Comparison of ENCODE assay signal across 1 cellular context in the genomic region with DNA sequence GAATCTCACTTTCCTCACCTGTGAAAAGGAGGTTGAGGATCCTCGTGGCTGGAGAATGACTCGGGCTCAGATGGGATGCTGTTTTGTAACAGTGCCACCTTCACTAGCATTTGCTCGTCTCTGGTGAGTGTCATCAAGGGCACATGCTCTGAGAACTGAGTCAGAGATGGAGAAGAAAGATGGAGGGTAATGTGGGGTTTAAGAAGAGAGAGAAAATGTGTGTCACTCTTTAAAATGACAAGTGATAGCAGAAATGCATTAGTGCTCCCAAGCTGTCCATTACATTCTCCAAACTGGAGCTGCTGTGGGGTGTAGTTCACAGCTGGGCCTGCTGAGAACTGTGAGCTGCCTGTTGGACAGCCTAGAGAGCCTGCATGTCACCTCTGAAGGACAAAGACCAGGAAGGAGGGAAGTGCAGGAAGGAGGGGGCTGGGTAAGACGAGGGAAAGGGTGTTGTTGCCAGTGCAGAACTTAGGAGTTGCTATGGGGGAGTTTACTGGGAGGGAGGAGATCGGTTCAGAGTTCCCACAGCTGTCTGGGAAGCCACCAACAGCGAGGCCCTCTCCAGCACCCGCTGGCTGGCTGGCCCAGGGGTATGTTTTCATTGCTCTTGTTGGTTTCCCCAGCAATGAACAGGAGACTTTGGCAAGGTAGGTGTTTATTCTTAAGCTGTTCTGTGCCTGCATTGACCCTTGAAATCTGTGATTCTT.
TF ChIP-seq lines count a peak whose summit lies in the region.

No MANE protein-coding gene starts in this region.

TF ChIP-seq in K562, 482 proteins besides CTCF, POLR2A, EP300 and RAD21 (continues in another document):
- TF ChIP-seq ZNF232 (CRISPR knock-in tag; IDR thresholded peaks at IDR 0.05) (no peak), HDAC2 (IDR thresholded peaks at IDR 0.05) (no peak), ZFPM2 (CRISPR knock-in tag; IDR thresholded peaks at IDR 0.05) (no peak), ZNF444 (CRISPR knock-in tag; IDR thresholded peaks at IDR 0.05) (no peak), HNRNPH1 (optimal IDR thresholded peaks at IDR 0.05; ENCODE audit: low read depth, low read length) (no peak), ZNF766 (CRISPR knock-in tag; conservative IDR thresholded peaks at IDR 0.05) (no peak), ZEB2 (IDR thresholded peaks at IDR 0.05) (0 out of 2 replicates have a peak, but pooled peaks have one; percentile 31), MEIS2 (IDR thresholded peaks at IDR 0.05; ENCODE audit: partially characterized antibody) (peak; percentile 8), CBFA2T3 (IDR thresholded peaks at IDR 0.05) (no peak), ZNF24 (IDR thresholded peaks at IDR 0.05) (no peak), DMBX1 (CRISPR knock-in tag; IDR thresholded peaks at IDR 0.05; ENCODE audit: borderline replicate concordance) (0 out of 2 replicates have a peak, but pooled peaks have one; percentile 14), NR2C2 (CRISPR knock-in tag; IDR thresholded peaks at IDR 0.05) (no peak), NR2C2 (tag; IDR thresholded peaks at IDR 0.05) (no peak), SPI1 (IDR thresholded peaks at IDR 0.05; ENCODE audit: borderline replicate concordance, low read depth, low read length) (peak; percentile 67; the same call in 1 of the 2 replicates), SP1 (CRISPR knock-in tag; IDR thresholded peaks at IDR 0.05) (peak; percentile 55; the same call in 1 of the 2 replicates), ZNF263 (CRISPR knock-in tag; IDR thresholded peaks at IDR 0.05; ENCODE audit: borderline replicate concordance) (0 out of 2 replicates have a peak, but pooled peaks have one; percentile 19), MTF1 (CRISPR knock-in tag; IDR thresholded peaks at IDR 0.05; ENCODE audit: borderline replicate concordance) (no peak), CBX3 (IDR thresholded peaks at IDR 0.05; ENCODE audit: borderline replicate concordance in 1 of 2, low read length in 2 of 2) (no peak), POLR2B (IDR thresholded peaks at IDR 0.05; ENCODE audit: low read depth, partially characterized antibody) (peak; percentile 39)
- TF ChIP-seq, protein P1, sequence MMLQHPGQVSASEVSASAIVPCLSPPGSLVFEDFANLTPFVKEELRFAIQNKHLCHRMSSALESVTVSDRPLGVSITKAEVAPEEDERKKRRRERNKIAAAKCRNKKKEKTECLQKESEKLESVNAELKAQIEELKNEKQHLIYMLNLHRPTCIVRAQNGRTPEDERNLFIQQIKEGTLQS (IDR thresholded peaks at IDR 0.05): peak; percentile 37; the same call in 1 of the 2 replicates
- TF ChIP-seq, protein P1 (CRISPR knock-in tag; conservative IDR thresholded peaks at IDR 0.05): no peak
- TF ChIP-seq, protein P2, sequence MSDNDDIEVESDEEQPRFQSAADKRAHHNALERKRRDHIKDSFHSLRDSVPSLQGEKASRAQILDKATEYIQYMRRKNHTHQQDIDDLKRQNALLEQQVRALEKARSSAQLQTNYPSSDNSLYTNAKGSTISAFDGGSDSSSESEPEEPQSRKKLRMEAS (CRISPR knock-in tag; IDR thresholded peaks at IDR 0.05): peak; percentile 23; the same call in 1 of the 2 replicates
- TF ChIP-seq, protein P3, sequence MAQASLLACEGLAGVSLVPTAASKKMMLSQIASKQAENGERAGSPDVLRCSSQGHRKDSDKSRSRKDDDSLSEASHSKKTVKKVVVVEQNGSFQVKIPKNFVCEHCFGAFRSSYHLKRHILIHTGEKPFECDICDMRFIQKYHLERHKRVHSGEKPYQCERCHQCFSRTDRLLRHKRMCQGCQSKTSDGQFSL (CRISPR knock-in tag; IDR thresholded peaks at IDR 0.05): 0 out of 2 replicates have a peak, but pooled peaks have one; percentile 19
- TF ChIP-seq, protein P3 (tag; IDR thresholded peaks at IDR 0.05): no peak
- TF ChIP-seq, protein P4, sequence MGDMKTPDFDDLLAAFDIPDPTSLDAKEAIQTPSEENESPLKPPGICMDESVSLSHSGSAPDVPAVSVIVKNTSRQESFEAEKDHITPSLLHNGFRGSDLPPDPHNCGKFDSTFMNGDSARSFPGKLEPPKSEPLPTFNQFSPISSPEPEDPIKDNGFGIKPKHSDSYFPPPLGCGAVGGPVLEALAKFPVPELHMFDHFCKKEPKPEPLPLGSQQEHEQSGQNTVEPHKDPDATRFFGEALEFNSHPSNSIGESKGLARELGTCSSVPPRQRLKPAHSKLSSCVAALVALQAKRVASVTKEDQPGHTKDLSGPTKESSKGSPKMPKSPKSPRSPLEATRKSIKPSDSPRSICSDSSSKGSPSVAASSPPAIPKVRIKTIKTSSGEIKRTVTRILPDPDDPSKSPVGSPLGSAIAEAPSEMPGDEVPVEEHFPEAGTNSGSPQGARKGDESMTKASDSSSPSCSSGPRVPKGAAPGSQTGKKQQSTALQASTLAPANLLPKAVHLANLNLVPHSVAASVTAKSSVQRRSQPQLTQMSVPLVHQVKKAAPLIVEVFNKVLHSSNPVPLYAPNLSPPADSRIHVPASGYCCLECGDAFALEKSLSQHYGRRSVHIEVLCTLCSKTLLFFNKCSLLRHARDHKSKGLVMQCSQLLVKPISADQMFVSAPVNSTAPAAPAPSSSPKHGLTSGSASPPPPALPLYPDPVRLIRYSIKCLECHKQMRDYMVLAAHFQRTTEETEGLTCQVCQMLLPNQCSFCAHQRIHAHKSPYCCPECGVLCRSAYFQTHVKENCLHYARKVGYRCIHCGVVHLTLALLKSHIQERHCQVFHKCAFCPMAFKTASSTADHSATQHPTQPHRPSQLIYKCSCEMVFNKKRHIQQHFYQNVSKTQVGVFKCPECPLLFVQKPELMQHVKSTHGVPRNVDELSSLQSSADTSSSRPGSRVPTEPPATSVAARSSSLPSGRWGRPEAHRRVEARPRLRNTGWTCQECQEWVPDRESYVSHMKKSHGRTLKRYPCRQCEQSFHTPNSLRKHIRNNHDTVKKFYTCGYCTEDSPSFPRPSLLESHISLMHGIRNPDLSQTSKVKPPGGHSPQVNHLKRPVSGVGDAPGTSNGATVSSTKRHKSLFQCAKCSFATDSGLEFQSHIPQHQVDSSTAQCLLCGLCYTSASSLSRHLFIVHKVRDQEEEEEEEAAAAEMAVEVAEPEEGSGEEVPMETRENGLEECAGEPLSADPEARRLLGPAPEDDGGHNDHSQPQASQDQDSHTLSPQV (IDR thresholded peaks at IDR 0.05): peak; percentile 58; the same call in 1 of the 2 replicates
- TF ChIP-seq, protein P5, sequence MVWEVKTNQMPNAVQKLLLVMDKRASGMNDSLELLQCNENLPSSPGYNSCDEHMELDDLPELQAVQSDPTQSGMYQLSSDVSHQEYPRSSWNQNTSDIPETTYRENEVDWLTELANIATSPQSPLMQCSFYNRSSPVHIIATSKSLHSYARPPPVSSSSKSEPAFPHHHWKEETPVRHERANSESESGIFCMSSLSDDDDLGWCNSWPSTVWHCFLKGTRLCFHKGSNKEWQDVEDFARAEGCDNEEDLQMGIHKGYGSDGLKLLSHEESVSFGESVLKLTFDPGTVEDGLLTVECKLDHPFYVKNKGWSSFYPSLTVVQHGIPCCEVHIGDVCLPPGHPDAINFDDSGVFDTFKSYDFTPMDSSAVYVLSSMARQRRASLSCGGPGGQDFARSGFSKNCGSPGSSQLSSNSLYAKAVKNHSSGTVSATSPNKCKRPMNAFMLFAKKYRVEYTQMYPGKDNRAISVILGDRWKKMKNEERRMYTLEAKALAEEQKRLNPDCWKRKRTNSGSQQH (CRISPR knock-in tag; IDR thresholded peaks at IDR 0.05): 0 out of 2 replicates have a peak, but pooled peaks have one; percentile 25
- TF ChIP-seq, protein P6, sequence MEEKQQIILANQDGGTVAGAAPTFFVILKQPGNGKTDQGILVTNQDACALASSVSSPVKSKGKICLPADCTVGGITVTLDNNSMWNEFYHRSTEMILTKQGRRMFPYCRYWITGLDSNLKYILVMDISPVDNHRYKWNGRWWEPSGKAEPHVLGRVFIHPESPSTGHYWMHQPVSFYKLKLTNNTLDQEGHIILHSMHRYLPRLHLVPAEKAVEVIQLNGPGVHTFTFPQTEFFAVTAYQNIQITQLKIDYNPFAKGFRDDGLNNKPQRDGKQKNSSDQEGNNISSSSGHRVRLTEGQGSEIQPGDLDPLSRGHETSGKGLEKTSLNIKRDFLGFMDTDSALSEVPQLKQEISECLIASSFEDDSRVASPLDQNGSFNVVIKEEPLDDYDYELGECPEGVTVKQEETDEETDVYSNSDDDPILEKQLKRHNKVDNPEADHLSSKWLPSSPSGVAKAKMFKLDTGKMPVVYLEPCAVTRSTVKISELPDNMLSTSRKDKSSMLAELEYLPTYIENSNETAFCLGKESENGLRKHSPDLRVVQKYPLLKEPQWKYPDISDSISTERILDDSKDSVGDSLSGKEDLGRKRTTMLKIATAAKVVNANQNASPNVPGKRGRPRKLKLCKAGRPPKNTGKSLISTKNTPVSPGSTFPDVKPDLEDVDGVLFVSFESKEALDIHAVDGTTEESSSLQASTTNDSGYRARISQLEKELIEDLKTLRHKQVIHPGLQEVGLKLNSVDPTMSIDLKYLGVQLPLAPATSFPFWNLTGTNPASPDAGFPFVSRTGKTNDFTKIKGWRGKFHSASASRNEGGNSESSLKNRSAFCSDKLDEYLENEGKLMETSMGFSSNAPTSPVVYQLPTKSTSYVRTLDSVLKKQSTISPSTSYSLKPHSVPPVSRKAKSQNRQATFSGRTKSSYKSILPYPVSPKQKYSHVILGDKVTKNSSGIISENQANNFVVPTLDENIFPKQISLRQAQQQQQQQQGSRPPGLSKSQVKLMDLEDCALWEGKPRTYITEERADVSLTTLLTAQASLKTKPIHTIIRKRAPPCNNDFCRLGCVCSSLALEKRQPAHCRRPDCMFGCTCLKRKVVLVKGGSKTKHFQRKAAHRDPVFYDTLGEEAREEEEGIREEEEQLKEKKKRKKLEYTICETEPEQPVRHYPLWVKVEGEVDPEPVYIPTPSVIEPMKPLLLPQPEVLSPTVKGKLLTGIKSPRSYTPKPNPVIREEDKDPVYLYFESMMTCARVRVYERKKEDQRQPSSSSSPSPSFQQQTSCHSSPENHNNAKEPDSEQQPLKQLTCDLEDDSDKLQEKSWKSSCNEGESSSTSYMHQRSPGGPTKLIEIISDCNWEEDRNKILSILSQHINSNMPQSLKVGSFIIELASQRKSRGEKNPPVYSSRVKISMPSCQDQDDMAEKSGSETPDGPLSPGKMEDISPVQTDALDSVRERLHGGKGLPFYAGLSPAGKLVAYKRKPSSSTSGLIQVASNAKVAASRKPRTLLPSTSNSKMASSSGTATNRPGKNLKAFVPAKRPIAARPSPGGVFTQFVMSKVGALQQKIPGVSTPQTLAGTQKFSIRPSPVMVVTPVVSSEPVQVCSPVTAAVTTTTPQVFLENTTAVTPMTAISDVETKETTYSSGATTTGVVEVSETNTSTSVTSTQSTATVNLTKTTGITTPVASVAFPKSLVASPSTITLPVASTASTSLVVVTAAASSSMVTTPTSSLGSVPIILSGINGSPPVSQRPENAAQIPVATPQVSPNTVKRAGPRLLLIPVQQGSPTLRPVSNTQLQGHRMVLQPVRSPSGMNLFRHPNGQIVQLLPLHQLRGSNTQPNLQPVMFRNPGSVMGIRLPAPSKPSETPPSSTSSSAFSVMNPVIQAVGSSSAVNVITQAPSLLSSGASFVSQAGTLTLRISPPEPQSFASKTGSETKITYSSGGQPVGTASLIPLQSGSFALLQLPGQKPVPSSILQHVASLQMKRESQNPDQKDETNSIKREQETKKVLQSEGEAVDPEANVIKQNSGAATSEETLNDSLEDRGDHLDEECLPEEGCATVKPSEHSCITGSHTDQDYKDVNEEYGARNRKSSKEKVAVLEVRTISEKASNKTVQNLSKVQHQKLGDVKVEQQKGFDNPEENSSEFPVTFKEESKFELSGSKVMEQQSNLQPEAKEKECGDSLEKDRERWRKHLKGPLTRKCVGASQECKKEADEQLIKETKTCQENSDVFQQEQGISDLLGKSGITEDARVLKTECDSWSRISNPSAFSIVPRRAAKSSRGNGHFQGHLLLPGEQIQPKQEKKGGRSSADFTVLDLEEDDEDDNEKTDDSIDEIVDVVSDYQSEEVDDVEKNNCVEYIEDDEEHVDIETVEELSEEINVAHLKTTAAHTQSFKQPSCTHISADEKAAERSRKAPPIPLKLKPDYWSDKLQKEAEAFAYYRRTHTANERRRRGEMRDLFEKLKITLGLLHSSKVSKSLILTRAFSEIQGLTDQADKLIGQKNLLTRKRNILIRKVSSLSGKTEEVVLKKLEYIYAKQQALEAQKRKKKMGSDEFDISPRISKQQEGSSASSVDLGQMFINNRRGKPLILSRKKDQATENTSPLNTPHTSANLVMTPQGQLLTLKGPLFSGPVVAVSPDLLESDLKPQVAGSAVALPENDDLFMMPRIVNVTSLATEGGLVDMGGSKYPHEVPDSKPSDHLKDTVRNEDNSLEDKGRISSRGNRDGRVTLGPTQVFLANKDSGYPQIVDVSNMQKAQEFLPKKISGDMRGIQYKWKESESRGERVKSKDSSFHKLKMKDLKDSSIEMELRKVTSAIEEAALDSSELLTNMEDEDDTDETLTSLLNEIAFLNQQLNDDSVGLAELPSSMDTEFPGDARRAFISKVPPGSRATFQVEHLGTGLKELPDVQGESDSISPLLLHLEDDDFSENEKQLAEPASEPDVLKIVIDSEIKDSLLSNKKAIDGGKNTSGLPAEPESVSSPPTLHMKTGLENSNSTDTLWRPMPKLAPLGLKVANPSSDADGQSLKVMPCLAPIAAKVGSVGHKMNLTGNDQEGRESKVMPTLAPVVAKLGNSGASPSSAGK (IDR thresholded peaks at IDR 0.05): 0 out of 2 replicates have a peak, but pooled peaks have one; percentile 32
- TF ChIP-seq, protein P7, sequence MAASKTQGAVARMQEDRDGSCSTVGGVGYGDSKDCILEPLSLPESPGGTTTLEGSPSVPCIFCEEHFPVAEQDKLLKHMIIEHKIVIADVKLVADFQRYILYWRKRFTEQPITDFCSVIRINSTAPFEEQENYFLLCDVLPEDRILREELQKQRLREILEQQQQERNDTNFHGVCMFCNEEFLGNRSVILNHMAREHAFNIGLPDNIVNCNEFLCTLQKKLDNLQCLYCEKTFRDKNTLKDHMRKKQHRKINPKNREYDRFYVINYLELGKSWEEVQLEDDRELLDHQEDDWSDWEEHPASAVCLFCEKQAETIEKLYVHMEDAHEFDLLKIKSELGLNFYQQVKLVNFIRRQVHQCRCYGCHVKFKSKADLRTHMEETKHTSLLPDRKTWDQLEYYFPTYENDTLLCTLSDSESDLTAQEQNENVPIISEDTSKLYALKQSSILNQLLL (CRISPR knock-in tag; IDR thresholded peaks at IDR 0.05; ENCODE audit: borderline replicate concordance): no peak
- TF ChIP-seq, protein P8, sequence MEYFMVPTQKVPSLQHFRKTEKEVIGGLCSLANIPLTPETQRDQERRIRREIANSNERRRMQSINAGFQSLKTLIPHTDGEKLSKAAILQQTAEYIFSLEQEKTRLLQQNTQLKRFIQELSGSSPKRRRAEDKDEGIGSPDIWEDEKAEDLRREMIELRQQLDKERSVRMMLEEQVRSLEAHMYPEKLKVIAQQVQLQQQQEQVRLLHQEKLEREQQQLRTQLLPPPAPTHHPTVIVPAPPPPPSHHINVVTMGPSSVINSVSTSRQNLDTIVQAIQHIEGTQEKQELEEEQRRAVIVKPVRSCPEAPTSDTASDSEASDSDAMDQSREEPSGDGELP (CRISPR knock-in tag; IDR thresholded peaks at IDR 0.05; ENCODE audit: borderline replicate concordance): peak; percentile 73; the same call in 1 of the 2 replicates
